Comparison of ENCODE assay signal across 22 cellular contexts in genomic region chr16:78161023-78161729, GRCh38.
"Had no signal": no experiment of that assay in that cellular context is flagged by ENCODE, and none has a peak within 500 bp of the region (broad histone marks: within the 10 kb centered on the region; RNA-seq: fewer than 3 reads in every experiment).

No MANE protein-coding gene starts in this region.

- H3K27ac ChIP-seq: coronary artery, dorsolateral prefrontal cortex, esophagus muscularis mucosa, foreskin keratinocyte, gastroesophageal sphincter, heart right ventricle, left lung, lower lobe of right lung had no signal

- H3K36me3 ChIP-seq: gastroesophageal sphincter, heart right ventricle, left lung, lower lobe of right lung had no signal

- H3K4me1 ChIP-seq: foreskin keratinocyte, heart right ventricle, left lung, lower lobe of right lung had no signal

- DNase-seq: dermis blood vessel endothelial cell; dorsolateral prefrontal cortex; effector CD4-positive, alpha-beta T cell; effector memory CD4-positive, alpha-beta T cell; foreskin keratinocyte; heart right ventricle; hippocampal formation; left cardiac atrium; left lung; left ventricle myocardium superior; lower lobe of right lung; mesenchymal stem cell; mucosa of descending colon; naive B cell had no signal

- FAIRE-seq: colon, endothelial cell of umbilical vein, frontal cortex, islet of Langerhans, keratinocyte had no signal

- ATAC-seq: foreskin keratinocyte, gastroesophageal sphincter, heart right ventricle, left cardiac atrium, left lung, left ventricle myocardium superior, lower lobe of right lung, mucosa of descending colon had no signal

- H3K9me3 ChIP-seq: mucosa of descending colon had no signal

- H3K27me3 ChIP-seq: dorsolateral prefrontal cortex, esophagus muscularis mucosa, foreskin keratinocyte, gastroesophageal sphincter, heart right ventricle, left lung had no signal

- H3K4me3 ChIP-seq: coronary artery, dorsolateral prefrontal cortex, esophagus muscularis mucosa, gastroesophageal sphincter, heart right ventricle, left lung, lower lobe of right lung, mucosa of descending colon had no signal
